Comparison of ENCODE assay signal across 18 cellular contexts in the genomic region with DNA sequence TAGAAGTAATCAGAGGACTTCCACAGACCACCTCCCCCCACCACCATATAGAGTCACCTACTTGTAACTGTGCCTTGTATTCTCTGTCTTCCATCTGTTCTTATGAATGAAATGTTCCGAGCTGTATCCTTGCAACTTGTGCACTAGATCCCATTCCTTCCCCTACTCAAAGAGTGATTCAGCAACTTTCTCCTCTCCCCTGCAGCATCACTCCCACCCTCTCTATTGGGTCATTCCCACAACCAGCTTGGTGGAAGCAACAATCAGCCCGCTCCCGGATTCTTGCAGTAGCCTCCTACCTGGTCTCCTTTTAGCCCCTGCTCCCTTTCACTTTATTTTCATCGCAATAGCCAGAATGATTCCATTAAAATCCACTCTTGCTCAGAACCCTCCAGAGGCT. TPM values are rescaled to one million over a fixed set of nuclear protein-coding genes. Genes with fewer than 3 reads are reported as not detected.
A peak's percentile ranks its signal among the peaks of the same experiment; 100 is the strongest.
DNase-seq lines count a peak whose midpoint lies in the region; ATAC-seq, FAIRE-seq and TF ChIP-seq lines count a peak whose summit lies in the region.
"Had no signal": no experiment of that assay in that cellular context is flagged by ENCODE, and none has a peak within 500 bp of the region (broad histone marks: within the 10 kb centered on the region; RNA-seq: fewer than 3 reads in every experiment).

No MANE protein-coding gene starts in this region.

- no peak overlapping the region for H3K14ac ChIP-seq in H1 (ENCODE audit: insufficient read length)

- H2AFZ ChIP-seq in H1 (ENCODE audit: low read length): no peak overlapping the region

- POLR2A ChIA-PET in H1 (lab: Charles Lee; ENCODE audit: partially characterized antibody) (interaction anchor here (1.0 to 2.5 kb wide), 2 partner anchors 8 to 33 kb away, joined by 3 to 6 read pairs; no protein-coding TSS in a partner anchor), RWPE1 (lab: Yijun Ruan, JAX; ENCODE audit: low non-redundant PET) (no interaction called here)

- no peak overlapping the region for H3K56ac ChIP-seq in H1 (replicated peaks; ENCODE audit: insufficient read length, low read depth, low read length)

- peak overlapping the region; percentile 16; the same call in 1 of the 2 replicates for H3K18ac ChIP-seq in H1 (ENCODE audit: extremely low read depth, low read length)

- H3K36me3 Mint-ChIP-seq in progenitor cell of endocrine pancreas (ENCODE audit: insufficient read depth): peaks cover 12% of the 10 kb centered on the region
- H3K36me3 Mint-ChIP-seq in effector memory CD8-positive, alpha-beta T cell (ENCODE audit: insufficient read depth): no peaks in the 10 kb centered on the region

- H3K27me3 ChIP-seq in H1 (replicated peaks in 1 of 4; ENCODE audit: control insufficient read depth in 3 of 4, extremely low read depth in 1 of 4, insufficient read depth in 3 of 4, low read length in 3 of 4): no peaks in the 10 kb centered on the region
- H3K27me3 ChIP-seq: BLaER1 had no signal

- H3K4me3 Mint-ChIP-seq in progenitor cell of endocrine pancreas (ENCODE audit: low read depth): no peak overlapping the region
- H3K4me3 Mint-ChIP-seq in effector memory CD8-positive, alpha-beta T cell: no peak overlapping the region
- H3K4me3 Mint-ChIP-seq: CD8-positive, alpha-beta T cell; IgD-negative memory B cell had no signal

- no peak overlapping the region for H3K23ac ChIP-seq in H1 (ENCODE audit: insufficient read length)

- TF ChIP-seq CTCF in H1 (IDR thresholded peaks at IDR 0.05; ENCODE audit: control extremely low read depth in 1 of 3, insufficient read depth in 1 of 3, low read depth in 1 of 3, low read length in 3 of 3): no peak
- TF ChIP-seq CTCF in progenitor cell of endocrine pancreas (IDR thresholded peaks at IDR 0.05; ENCODE audit: unreplicated experiment): no peak
- no peak for TF ChIP-seq CTCF in RWPE1 (conservative IDR thresholded peaks at IDR 0.05; ENCODE audit: low read depth)

- no peak overlapping the region for H2BK120ac ChIP-seq in H1 (replicated peaks; ENCODE audit: low read depth, low read length)

- H4K20me1 ChIP-seq in H1 (replicated peaks in 1 of 2; ENCODE audit: control insufficient read depth in 1 of 2, insufficient read depth in 2 of 2, low read length in 2 of 2): no peaks in the 10 kb centered on the region

- H3K27ac ChIP-seq in H1 (ENCODE audit: low read depth, low read length) (no peak overlapping the region), RWPE1 (no peak overlapping the region)
- H3K27ac ChIP-seq: 22Rv1, BLaER1 had no signal

- peak; percentile 36 for DNase-seq in DMS 273 (lab: John Stamatoyannopoulos, UW; ENCODE audit: unreplicated experiment)
- DNase-seq in DMS 273 treated with DMSO at 0.1 percent for 48 hours (lab: John Stamatoyannopoulos, UW): no peak
- peak; percentile 21 for DNase-seq in NCI-H460 (ENCODE audit: extremely low read depth, low read depth)
- no peak for DNase-seq in H1 (ENCODE audit: low read depth in 1 of 2, low spot score in 2 of 2)
- no peak for DNase-seq in progenitor cell of endocrine pancreas (ENCODE audit: low spot score, unreplicated experiment)
- DNase-seq in effector memory CD8-positive, alpha-beta T cell: no peak
- no peak for DNase-seq in RWPE1 (ENCODE audit: low spot score)
- DNase-seq in NCI-H2227 (lab: John Stamatoyannopoulos, UW; ENCODE audit: unreplicated experiment): no peak
- DNase-seq: CD8-positive, alpha-beta T cell; GF-D8; NCI-H1417; NCI-H187 treated with DMSO at 0.1 percent for 48 hours; NCI-H524; Right ventricle myocardium superior had no signal

- H3K9me3 Mint-ChIP-seq in progenitor cell of endocrine pancreas (ENCODE audit: low read depth): peaks cover 3% of the 10 kb centered on the region
- H3K9me3 Mint-ChIP-seq in effector memory CD8-positive, alpha-beta T cell: no peaks in the 10 kb centered on the region
- H3K9me3 Mint-ChIP-seq: CD8-positive, alpha-beta T cell had no signal

- TF ChIP-seq EP300 in H1 (IDR thresholded peaks at IDR 0.05; ENCODE audit: borderline replicate concordance in 1 of 2, low read depth in 2 of 2, low read length in 2 of 2): no peak

- H2BK15ac ChIP-seq in H1 (ENCODE audit: low read length): no peak overlapping the region

- H2BK12ac ChIP-seq in H1 (ENCODE audit: low read depth, low read length): peak overlapping the region; percentile 11; the same call in 1 of the 2 replicates

- 0 out of 2 replicates have a peak overlapping the region, but pooled peaks have one; percentile 7 for H2BK5ac ChIP-seq in H1 (ENCODE audit: low read depth, low read length)

- H2AK5ac ChIP-seq in H1 (ENCODE audit: low read depth, low read length): no peak overlapping the region

- H3K4me1 Mint-ChIP-seq in progenitor cell of endocrine pancreas (ENCODE audit: low read depth): peaks cover 13% of the 10 kb centered on the region
- H3K4me1 Mint-ChIP-seq in effector memory CD8-positive, alpha-beta T cell (ENCODE audit: low read depth in 2 of 2): peaks cover 7 to 8% of the 10 kb centered on the region in 2 donors

- 75% methylated on average over 4 of the region's 4 CpGs; no CpG with 5 or more reads in 1 of the 2 experiments for WGBS in H1 (ENCODE audit: extremely low coverage in 1 of 2, insufficient coverage in 1 of 2, insufficient read length in 1 of 2, insufficient replicate concordance in 2 of 2, low coverage in 1 of 2, low lambda C conversion rate in 2 of 2, missing lambda C conversion rate in 1 of 2), 2 experiments

- no peaks in the 10 kb centered on the region for H3K79me2 ChIP-seq in H1 (ENCODE audit: control insufficient read depth in 1 of 2, insufficient read depth in 2 of 2, low read length in 2 of 2)

- FAIRE-seq in H1 (lab: Jason Lieb, UNC): no peak
- FAIRE-seq: GM12892 had no signal

- no peak overlapping the region for H3K4ac ChIP-seq in H1 (replicated peaks; ENCODE audit: insufficient read length, low read depth, low read length)

- H3K23me2 ChIP-seq in H1 (ENCODE audit: low read depth, low read length): no peaks in the 10 kb centered on the region

- H4K5ac ChIP-seq in H1 (ENCODE audit: insufficient read length, low read depth, low read length): no peak overlapping the region

- no peaks in the 10 kb centered on the region for H3K9me3 ChIP-seq in H1 (ENCODE audit: insufficient read depth in 2 of 2, low read depth in 1 of 2, low read length in 1 of 2)

- H3K79me1 ChIP-seq in H1 (ENCODE audit: low read depth, low read length): no peaks in the 10 kb centered on the region; the same call in 1 of the 2 replicates

- no peak overlapping the region for H4K8ac ChIP-seq in H1 (ENCODE audit: extremely low read depth, insufficient read depth, low read length)

- no peak overlapping the region; a peak in 2 of 7 replicates for H3K9ac ChIP-seq in H1 (replicated peaks in 1 of 4; ENCODE audit: extremely low read depth in 1 of 4, low read depth in 3 of 4, low read length in 3 of 4)
- H3K9ac ChIP-seq: BLaER1 had no signal

- H3K4me3 ChIP-seq in H1 (ENCODE audit: extremely low read depth in 1 of 4, insufficient read depth in 2 of 4, low read depth in 3 of 4, low read length in 4 of 4): no peak overlapping the region
- H3K4me3 ChIP-seq: BLaER1 had no signal

- H4K91ac ChIP-seq in H1 (replicated peaks; ENCODE audit: insufficient read length, low read length): no peak overlapping the region

- 0 out of 7 replicates have a peak, but pooled peaks cover 0 to 2% (median 0%) of the 10 kb centered on the region in 4 experiments for H3K4me1 ChIP-seq in H1 (replicated peaks in 1 of 4; ENCODE audit: control insufficient read depth in 3 of 4, insufficient read depth in 4 of 4, low read length in 3 of 4)

- no peak for TF ChIP-seq POLR2A in H1 (IDR thresholded peaks at IDR 0.05; ENCODE audit: control extremely low read depth in 1 of 2, low read depth in 2 of 2, low read length in 2 of 2)

- peak overlapping the region; percentile 22 for H3K27ac Mint-ChIP-seq in progenitor cell of endocrine pancreas
- no peak overlapping the region for H3K27ac Mint-ChIP-seq in effector memory CD8-positive, alpha-beta T cell
- H3K27ac Mint-ChIP-seq: CD8-positive, alpha-beta T cell had no signal

- H2BK20ac ChIP-seq in H1 (ENCODE audit: low read length): 0 out of 2 replicates have a peak overlapping the region, but pooled peaks have one; percentile 6

- ATAC-seq in effector memory CD8-positive, alpha-beta T cell (replicated peaks): no peak
- ATAC-seq: CD8-positive, alpha-beta T cell had no signal

- H3K27me3 Mint-ChIP-seq in progenitor cell of endocrine pancreas: no peaks in the 10 kb centered on the region
- no peaks in the 10 kb centered on the region for H3K27me3 Mint-ChIP-seq in effector memory CD8-positive, alpha-beta T cell
- H3K27me3 Mint-ChIP-seq: IgD-negative memory B cell had no signal

- CTCF ChIA-PET in H1 (lab: Charles Lee; ENCODE audit: partially characterized antibody) (interaction anchor here (1.3 kb wide), 1 partner anchor 10 kb away, joined by 4 read pairs; no protein-coding TSS in a partner anchor), RWPE1 (lab: Yijun Ruan, JAX) (no interaction called here)

- TF ChIP-seq RAD21 in H1 (IDR thresholded peaks at IDR 0.05 in 1 of 2, conservative IDR thresholded peaks at IDR 0.05 in 1 of 2; ENCODE audit: low read depth in 2 of 2, low read length in 2 of 2): no peak

- no peak overlapping the region for H3K4me2 ChIP-seq in H1 (ENCODE audit: insufficient read depth in 1 of 2, low read depth in 2 of 2, low read length in 2 of 2)
- H3K4me2 ChIP-seq: BLaER1 had no signal

- no peaks in the 10 kb centered on the region for H3K36me3 ChIP-seq in H1 (ENCODE audit: control insufficient read depth in 2 of 4, insufficient read depth in 4 of 4, low read length in 3 of 4)

TF ChIP-seq in H1, 55 proteins besides CTCF, POLR2A, EP300 and RAD21:
- TF ChIP-seq BACH1 (IDR thresholded peaks at IDR 0.05; ENCODE audit: low read length) (peak; percentile 92), MAFK (IDR thresholded peaks at IDR 0.05; ENCODE audit: low read depth, low read length) (peak; percentile 62), NANOG (IDR thresholded peaks at IDR 0.05; ENCODE audit: insufficient read depth, low read depth, low read length, poor library complexity, severe bottlenecking) (no peak), YY1 (IDR thresholded peaks at IDR 0.05; ENCODE audit: low read depth, low read length) (no peak)

RNA-seq across cellular contexts. Expression of a gene that starts 34.9 kb away (rescaled TPM):
- 10.1 and 11.3 TPM in 2 replicates for total RNA-seq in NCI-H460 (2014; rRNA removed; shearing (Covaris generic))
- polyA plus RNA-seq in NCI-H460 (2014; cell fraction: nucleus; rRNA removed): 14.7 and 17.6 TPM in 2 replicates
- 5.0 and 6.6 TPM in 2 replicates for total RNA-seq in H1 (2021; fragmentation: NEBNext Ultra II Directional; extraction: Animal tissue kit (Norgen Biotek cat#: 25700))
- 1.1 and 2.1 TPM in 2 replicates for polyA plus RNA-seq in H1 (2011; rRNA removed)
- 2.8 TPM for polyA plus RNA-seq in H1 (2011; cell fraction: cytosol; rRNA removed)
- 3.3 TPM for polyA plus RNA-seq in H1 (2011; cell fraction: nucleus; rRNA removed)
- polyA plus RNA-seq in H1 (2012, experiment 1 of 2): 1.8 to 3.4 TPM (median 2.1 TPM) in 4 replicates
- 0.17 TPM for polyA plus RNA-seq in H1 (2012, experiment 2 of 2)
- 2.8 TPM for polyA plus RNA-seq in H1 (2013, experiment 1 of 2)
- polyA plus RNA-seq in H1 (2013, experiment 2 of 2): 2.5 TPM
- 9.4 and 12.6 TPM in 2 replicates for polyA minus RNA-seq in H1 (2011; rRNA and poly(A)+ RNA removed)
- 4.6 TPM for polyA minus RNA-seq in H1 (2011; cell fraction: cytosol; rRNA and poly(A)+ RNA removed)
- 27.3 TPM for polyA minus RNA-seq in H1 (2011; cell fraction: nucleus; rRNA and poly(A)+ RNA removed)
- total RNA-seq in progenitor cell of endocrine pancreas: 40.0 and 40.5 TPM in 2 replicates

Comparison
In these comparisons a context has a peak if more than half of its experiments do, and no peak if none do; other contexts are left out.
1. DNase-seq: peak in DMS 273 (single experiment) and NCI-H460 (single experiment); none in DMS 273 treated with DMSO at 0.1 percent for 48 hours (single experiment), H1 (0 of 2), progenitor cell of endocrine pancreas (single experiment), effector memory CD8-positive, alpha-beta T cell (0 of 3), RWPE1 (single experiment) and NCI-H2227 (single experiment).